Comparison of ENCODE assay signal across 1 cellular context in genomic region chr5:146788918-146789317, GRCh38.
TF ChIP-seq lines count a peak whose summit lies in the region.

No MANE protein-coding gene starts in this region.

TF ChIP-seq in HepG2, 621 proteins besides CTCF, POLR2A, EP300 and RAD21 (continued from another document):
- no peak for TF ChIP-seq ZBTB33 (CRISPR knock-in tag; IDR thresholded peaks at IDR 0.05)
- TF ChIP-seq ELK4 (CRISPR knock-in tag; IDR thresholded peaks at IDR 0.05; ENCODE audit: borderline replicate concordance), result no peak
- no peak for TF ChIP-seq ZNF224 (CRISPR knock-in tag; IDR thresholded peaks at IDR 0.05)
- no peak for TF ChIP-seq SIN3B (IDR thresholded peaks at IDR 0.05; ENCODE audit: low read length)
- TF ChIP-seq ZNF383 (CRISPR knock-in tag; IDR thresholded peaks at IDR 0.05; ENCODE audit: borderline replicate concordance), result no peak
TF ChIP-seq in HepG2: peak in this region for 0.
